Comparison of ENCODE assay signal across 7 cellular contexts in genomic region chr12:46585854-46586621, GRCh38.
DNase-seq lines count a peak whose midpoint lies in the region; ATAC-seq and TF ChIP-seq lines count a peak whose summit lies in the region.

No MANE protein-coding gene starts in this region.

- TF ChIP-seq CTCF in PC-3 (conservative IDR thresholded peaks at IDR 0.05; ENCODE audit: low read depth, low read length) (no peak), neural progenitor cell (IDR thresholded peaks at IDR 0.05) (no peak)

- CTCF ChIA-PET in PC-3 (lab: Charles Lee) = interaction anchor here (0.6 kb wide), 1 partner anchor 461 kb away, joined by 3 read pairs; no protein-coding TSS in a partner anchor

- H3K9me3 ChIP-seq in PC-3 (ENCODE audit: low read length) (no peaks in the 10 kb centered on the region), neural progenitor cell (ENCODE audit: low read depth) (peaks cover 6% of the 10 kb centered on the region)

- DNase-seq in HS-5 (ENCODE audit: low read depth) (peak; percentile 9), PC-3 (peak; percentile 93), brain pericyte (ENCODE audit: low read depth, low spot score) (peak; percentile 32), neural progenitor cell (ENCODE audit: low spot score) (peak; percentile 88), NCI-H1694 treated with DMSO at 0.1 percent for 48 hours (lab: John Stamatoyannopoulos, UW) (no peak), DMS114 treated with DMSO at 0.1 percent for 48 hours (lab: John Stamatoyannopoulos, UW; ENCODE audit: unreplicated experiment) (no peak)

- peaks cover 28% of the 10 kb centered on the region for H3K9me3 Mint-ChIP-seq in neural progenitor cell

- no peaks in the 10 kb centered on the region for H3K9me2 ChIP-seq in PC-3 (replicated peaks; ENCODE audit: low read length)

- BruUV-seq in PC-3 (replicated peaks; lab: Mats Ljungman, UMichigan) = TSS peak; percentile 27

- H3K27me3 ChIP-seq in PC-3 (ENCODE audit: low read length) (no peaks in the 10 kb centered on the region), neural progenitor cell (no peaks in the 10 kb centered on the region)

- peak overlapping the region; percentile 37; the same call in 1 of the 2 replicates for H3K9ac ChIP-seq in PC-3 (ENCODE audit: low read length)
- no peak overlapping the region for H3K9ac ChIP-seq in neural progenitor cell

- H3K27ac ChIP-seq in PC-3 (ENCODE audit: low read length) = peak overlapping the region; percentile 57
- H3K27ac ChIP-seq in neural progenitor cell = peak overlapping the region; percentile 66

- H3K27me3 Mint-ChIP-seq in neural progenitor cell (ENCODE audit: insufficient read depth, low read depth) = peaks cover 4% of the 10 kb centered on the region

- H4K20me1 ChIP-seq in PC-3 (ENCODE audit: low read length) (no peaks in the 10 kb centered on the region), neural progenitor cell (ENCODE audit: low read depth) (no peaks in the 10 kb centered on the region)

- H3K79me2 ChIP-seq in PC-3 (ENCODE audit: low read length) (no peaks in the 10 kb centered on the region), neural progenitor cell (ENCODE audit: low read depth) (no peaks in the 10 kb centered on the region)

- H3K4me1 ChIP-seq in PC-3 (ENCODE audit: insufficient read depth, low read length) (peaks cover 15% of the 10 kb centered on the region), neural progenitor cell (peaks cover 15% of the 10 kb centered on the region)

- H2AFZ ChIP-seq in PC-3 (ENCODE audit: low read length) (peak overlapping the region; percentile 54), neural progenitor cell (replicated peaks) (peak overlapping the region; percentile 63)

- intact Hi-C loops in PC-3 (cut with micrococcal nuclease) = loop anchor here (1.0 kb wide), 1 partner anchor 24 kb away; no protein-coding TSS in a partner anchor

- peak overlapping the region; percentile 35; the same call in 1 of the 2 replicates for H3K4me3 ChIP-seq in PC-3 (ENCODE audit: low read length)
- H3K4me3 ChIP-seq in neural progenitor cell = peak overlapping the region; percentile 5

- H3K36me3 ChIP-seq in PC-3 (ENCODE audit: low read depth, low read length) = no peaks in the 10 kb centered on the region; the same call in 1 of the 2 replicates
- no peaks in the 10 kb centered on the region for H3K36me3 ChIP-seq in neural progenitor cell

- H3K27ac Mint-ChIP-seq in neural progenitor cell = peak overlapping the region; percentile 38

- ATAC-seq in PC-3 (peak; percentile 100), HG02884 (IDR thresholded peaks at IDR 0.05; ENCODE audit: unreplicated experiment) (no peak)

- H3K36me3 Mint-ChIP-seq in neural progenitor cell = peaks cover 4% of the 10 kb centered on the region

- POLR2A ChIA-PET in PC-3 (lab: Charles Lee; ENCODE audit: unreplicated experiment) = interaction anchor here (0.6 kb wide), 1 partner anchor 199 kb away, joined by 4 read pairs; no protein-coding TSS in a partner anchor

- H3K4me1 Mint-ChIP-seq in neural progenitor cell = peaks cover 14% of the 10 kb centered on the region

- H3K4me2 ChIP-seq in PC-3 (ENCODE audit: low read length) = peak overlapping the region; percentile 72
- peak overlapping the region; percentile 51 for H3K4me2 ChIP-seq in neural progenitor cell

- H3K4me3 Mint-ChIP-seq in neural progenitor cell = no peak overlapping the region

- H3F3A ChIP-seq in PC-3 (ENCODE audit: low read length, unreplicated experiment) (no peaks in the 10 kb centered on the region), neural progenitor cell (ENCODE audit: low read depth) (peaks cover 7% of the 10 kb centered on the region)

Comparison
In these comparisons a context has a peak if more than half of its experiments do, and no peak if none do; other contexts are left out.
1. DNase-seq: peak in HS-5 (single experiment), PC-3 (single experiment), brain pericyte (single experiment) and neural progenitor cell (single experiment); none in NCI-H1694 treated with DMSO at 0.1 percent for 48 hours (single experiment) and DMS114 treated with DMSO at 0.1 percent for 48 hours (single experiment).